17 cellular contexts compared by ENCODE assay signal in the genomic region with DNA sequence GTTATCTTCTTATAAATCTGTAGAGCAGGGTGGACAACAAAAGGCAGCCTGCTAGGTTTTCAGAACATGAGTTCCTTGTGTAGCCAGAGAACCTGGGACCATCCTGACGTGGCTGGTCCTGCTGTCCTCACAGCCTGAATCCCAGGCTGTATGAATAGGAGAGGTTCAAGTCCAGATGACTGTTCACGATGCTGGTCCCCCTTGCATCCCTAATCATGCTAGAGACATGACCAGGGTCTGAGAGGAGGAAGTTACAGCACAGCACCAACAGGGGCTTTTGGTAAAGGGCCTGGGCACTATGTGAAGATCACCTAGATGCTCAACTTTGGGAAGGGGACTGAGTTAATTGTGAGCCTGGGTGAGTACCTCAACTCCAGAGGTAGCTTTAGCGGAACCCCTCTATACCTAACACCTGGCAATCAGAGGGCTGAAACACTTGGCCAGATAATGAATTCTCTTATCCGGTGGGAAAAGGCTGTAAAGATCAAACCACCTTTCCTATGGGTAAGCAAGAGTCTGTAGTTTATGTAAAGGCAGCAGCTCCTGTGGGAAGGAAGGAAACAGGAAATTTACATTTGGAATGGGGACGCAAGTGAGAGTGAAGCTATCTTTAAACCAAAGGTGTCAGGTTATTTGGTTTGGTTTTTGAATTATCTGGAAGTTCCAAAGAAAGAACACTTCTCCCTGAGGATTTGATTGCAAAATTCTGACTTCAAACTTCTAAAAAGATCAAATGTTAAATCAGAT.
DNase-seq lines count a peak whose midpoint lies in the region; ATAC-seq, FAIRE-seq and TF ChIP-seq lines count a peak whose summit lies in the region.
"Had no signal": no experiment of that assay in that cellular context is flagged by ENCODE, and none has a peak within 500 bp of the region (broad histone marks: within the 10 kb centered on the region; RNA-seq: fewer than 3 reads in every experiment).

No MANE protein-coding gene starts in this region.

- TF ChIP-seq POLR2A in GM12891 (IDR thresholded peaks at IDR 0.05; ENCODE audit: low read depth, low read length): no peak; the same call in 1 of the 2 replicates

- FAIRE-seq in GM12891 (lab: Jason Lieb, UNC): peak; percentile 16
- FAIRE-seq: small intestine had no signal

- no peaks in the 10 kb centered on the region for H3K4me1 Mint-ChIP-seq in activated CD4-positive, alpha-beta T cell treated with anti-CD3 and anti-CD28 coated beads for 36 hours
- no peaks in the 10 kb centered on the region for H3K4me1 Mint-ChIP-seq in activated CD4-positive, alpha-beta memory T cell treated with anti-CD3 and anti-CD28 coated beads, Interleukin-2, amount 10 ng/mL, durations not matched to agents 7 days and 5 days
- peaks cover 69% of the 10 kb centered on the region for H3K4me1 Mint-ChIP-seq in nephron progenitor cell
- H3K4me1 Mint-ChIP-seq in naive thymus-derived CD8-positive, alpha-beta T cell: peaks cover 0 to 87% (median 0%) of the 10 kb centered on the region in 4 donors

- intact Hi-C loops in activated CD4-positive, alpha-beta T cell treated with anti-CD3 and anti-CD28 coated beads for 36 hours (cut with DNase I, micrococcal nuclease): loop anchor here in 1 of 2 experiments (2.0 kb wide), 1 partner anchor 89 kb away; no protein-coding TSS in a partner anchor

- CTCF ChIA-PET in activated CD4-positive, alpha-beta T cell treated with anti-CD3 and anti-CD28 coated beads for 36 hours (lab: Charles Lee): no interaction called here
- CTCF ChIA-PET in activated CD4-positive, alpha-beta memory T cell treated with anti-CD3 and anti-CD28 coated beads, Interleukin-2, amount 10 ng/mL, durations not matched to agents 7 days and 5 days (lab: Charles Lee): no interaction called here

- peak overlapping the region; percentile 60 for H3K27ac Mint-ChIP-seq in activated CD4-positive, alpha-beta T cell treated with anti-CD3 and anti-CD28 coated beads for 36 hours
- H3K27ac Mint-ChIP-seq in activated CD4-positive, alpha-beta memory T cell treated with anti-CD3 and anti-CD28 coated beads, Interleukin-2, amount 10 ng/mL, durations not matched to agents 7 days and 5 days: no peak overlapping the region
- H3K27ac Mint-ChIP-seq in nephron progenitor cell: peak overlapping the region; percentile 40
- H3K27ac Mint-ChIP-seq in naive thymus-derived CD8-positive, alpha-beta T cell: peak overlapping the region in 3 of 10 donors; percentile 36 to 84 (median 37)
- H3K27ac Mint-ChIP-seq: dendritic cell treated with granulocyte-macrophage colony-stimulating factor and Interleukin-4, amounts not matched to agents 40 ng/mL and 50 ng/mL, for 4 days; type B pancreatic cell had no signal

- H3K4me3 Mint-ChIP-seq in activated CD4-positive, alpha-beta T cell treated with anti-CD3 and anti-CD28 coated beads for 36 hours: peak overlapping the region; percentile 44
- H3K4me3 Mint-ChIP-seq in activated CD4-positive, alpha-beta memory T cell treated with anti-CD3 and anti-CD28 coated beads, Interleukin-2, amount 10 ng/mL, durations not matched to agents 7 days and 5 days: peak overlapping the region; percentile 10
- no peak overlapping the region for H3K4me3 Mint-ChIP-seq in nephron progenitor cell
- H3K4me3 Mint-ChIP-seq in naive thymus-derived CD8-positive, alpha-beta T cell: peak overlapping the region in 4 of 10 donors; percentile 7 to 66 (median 14)
- H3K4me3 Mint-ChIP-seq: dendritic cell treated with granulocyte-macrophage colony-stimulating factor and Interleukin-4, amounts not matched to agents 40 ng/mL and 50 ng/mL, for 4 days; type B pancreatic cell had no signal

- POLR2A ChIA-PET in activated CD4-positive, alpha-beta T cell treated with anti-CD3 and anti-CD28 coated beads for 36 hours (lab: Charles Lee): no interaction called here
- POLR2A ChIA-PET in activated CD4-positive, alpha-beta memory T cell treated with anti-CD3 and anti-CD28 coated beads, Interleukin-2, amount 10 ng/mL, durations not matched to agents 7 days and 5 days (lab: Charles Lee): no interaction called here
- POLR2A ChIA-PET in naive thymus-derived CD8-positive, alpha-beta T cell (lab: Charles Lee): interaction anchor here (1.6 kb wide), 1 partner anchor 26 kb away, joined by 3 read pairs; no protein-coding TSS in a partner anchor

- no peaks in the 10 kb centered on the region for H3K9me3 Mint-ChIP-seq in activated CD4-positive, alpha-beta T cell treated with anti-CD3 and anti-CD28 coated beads for 36 hours (ENCODE audit: low read depth)
- no peaks in the 10 kb centered on the region for H3K9me3 Mint-ChIP-seq in activated CD4-positive, alpha-beta memory T cell treated with anti-CD3 and anti-CD28 coated beads, Interleukin-2, amount 10 ng/mL, durations not matched to agents 7 days and 5 days
- H3K9me3 Mint-ChIP-seq in nephron progenitor cell: no peaks in the 10 kb centered on the region
- no peaks in the 10 kb centered on the region for H3K9me3 Mint-ChIP-seq in naive thymus-derived CD8-positive, alpha-beta T cell
- H3K9me3 Mint-ChIP-seq: dendritic cell treated with granulocyte-macrophage colony-stimulating factor and Interleukin-4, amounts not matched to agents 40 ng/mL and 50 ng/mL, for 4 days; type B pancreatic cell had no signal

- H3K27me3 Mint-ChIP-seq in activated CD4-positive, alpha-beta T cell treated with anti-CD3 and anti-CD28 coated beads for 36 hours: no peaks in the 10 kb centered on the region
- H3K27me3 Mint-ChIP-seq in activated CD4-positive, alpha-beta memory T cell treated with anti-CD3 and anti-CD28 coated beads, Interleukin-2, amount 10 ng/mL, durations not matched to agents 7 days and 5 days: no peaks in the 10 kb centered on the region
- peaks cover 6% of the 10 kb centered on the region for H3K27me3 Mint-ChIP-seq in nephron progenitor cell (ENCODE audit: low read depth, poor library complexity)
- no peaks in the 10 kb centered on the region for H3K27me3 Mint-ChIP-seq in naive thymus-derived CD8-positive, alpha-beta T cell

- DNase-seq in activated CD4-positive, alpha-beta T cell treated with anti-CD3 and anti-CD28 coated beads for 36 hours: no peak
- no peak for DNase-seq in activated CD4-positive, alpha-beta T cell treated with anti-CD3 and anti-CD28 coated beads, Interleukin-2, amount 50 U/mL, for 48 hours
- DNase-seq in GM12891 (ENCODE audit: insufficient read length, low spot score): no peak
- no peak for DNase-seq in activated CD4-positive, alpha-beta memory T cell treated with anti-CD3 and anti-CD28 coated beads, Interleukin-2, amount 10 ng/mL, durations not matched to agents 7 days and 5 days
- no peak for DNase-seq in nephron progenitor cell
- DNase-seq in naive thymus-derived CD8-positive, alpha-beta T cell: no peak
- no peak for DNase-seq in T-helper 9 cell
- DNase-seq: brain microvascular endothelial cell, Caco-2, H7, NCI-H1694, NCI-H345, SIG-M5, small intestine had no signal

- peaks cover 11% of the 10 kb centered on the region for H3K36me3 Mint-ChIP-seq in activated CD4-positive, alpha-beta T cell treated with anti-CD3 and anti-CD28 coated beads for 36 hours (ENCODE audit: low read depth)
- peaks cover 9% of the 10 kb centered on the region for H3K36me3 Mint-ChIP-seq in activated CD4-positive, alpha-beta memory T cell treated with anti-CD3 and anti-CD28 coated beads, Interleukin-2, amount 10 ng/mL, durations not matched to agents 7 days and 5 days (ENCODE audit: low read depth)
- no peaks in the 10 kb centered on the region for H3K36me3 Mint-ChIP-seq in nephron progenitor cell (ENCODE audit: low read depth)
- peaks cover 0 to 3% (median 0%) of the 10 kb centered on the region in 3 donors for H3K36me3 Mint-ChIP-seq in naive thymus-derived CD8-positive, alpha-beta T cell
- H3K36me3 Mint-ChIP-seq: type B pancreatic cell had no signal

- TF ChIP-seq CTCF in nephron progenitor cell (IDR thresholded peaks at IDR 0.05): no peak

- ATAC-seq in activated CD4-positive, alpha-beta T cell treated with anti-CD3 and anti-CD28 coated beads for 36 hours: no peak
- ATAC-seq in naive thymus-derived CD8-positive, alpha-beta T cell: no peak
- no peak for ATAC-seq in HG02763 (IDR thresholded peaks at IDR 0.05; ENCODE audit: unreplicated experiment)

TF ChIP-seq in GM12891, 5 proteins besides CTCF, POLR2A, EP300 and RAD21:
- TF ChIP-seq POU2F2 (IDR thresholded peaks at IDR 0.05; ENCODE audit: low read depth, low read length): no peak
- TF ChIP-seq SPI1 (IDR thresholded peaks at IDR 0.05; ENCODE audit: low read depth, low read length): no peak
- peak; percentile 56; the same call in 1 of the 2 replicates for TF ChIP-seq POLR2AphosphoS5 (IDR thresholded peaks at IDR 0.05; ENCODE audit: low read depth, low read length)
- no peak; the same call in 1 of the 2 replicates for TF ChIP-seq TAF1 (IDR thresholded peaks at IDR 0.05; ENCODE audit: low read depth, low read length)
- TF ChIP-seq PAX5 (IDR thresholded peaks at IDR 0.05; ENCODE audit: insufficient read depth, low read length, severe bottlenecking): no peak
